ENCODE assay signal across 16 cellular contexts in genomic region chr10:30538086-30538485, GRCh38.
A peak's percentile ranks its signal among the peaks of the same experiment; 100 is the strongest.
DNase-seq lines count a peak whose midpoint lies in the region; ATAC-seq and TF ChIP-seq lines count a peak whose summit lies in the region.
"Had no signal": no experiment of that assay in that cellular context is flagged by ENCODE, and none has a peak within 500 bp of the region (broad histone marks: within the 10 kb centered on the region; RNA-seq: fewer than 3 reads in every experiment).

No MANE protein-coding gene starts in this region.

- H3K4me2 ChIP-seq in BLaER1 treated with 17β-estradiol and CSF1 and Interleukin-3, amounts not matched to agents 10 nM and 100 nM, result peak overlapping the region in 10 of 11 experiments; percentile 4 to 81 (median 51); a peak in 19 of 22 replicates
- H3K4me2 ChIP-seq in parathyroid adenoma (ENCODE audit: low read length), result no peak overlapping the region

- H3K4me3 Mint-ChIP-seq in activated naive CD8-positive, alpha-beta T cell treated with anti-CD3 and anti-CD28 coated beads, Interleukin-2, amount 50 U/mL, for 24 hours, result no peak overlapping the region
- H3K4me3 Mint-ChIP-seq: activated CD4-positive, alpha-beta memory T cell treated with anti-CD3 and anti-CD28 coated beads for 36 hours had no signal

- H2AFZ ChIP-seq in parathyroid adenoma, result peak overlapping the region; percentile 24

- peaks cover 17 to 94% (median 29%) of the 10 kb centered on the region in 10 experiments; a peak in 19 of 20 replicates for H3K4me1 ChIP-seq in BLaER1 treated with 17β-estradiol and CSF1 and Interleukin-3, amounts not matched to agents 10 nM and 100 nM
- peaks cover 7% of the 10 kb centered on the region for H3K4me1 ChIP-seq in parathyroid adenoma
- no peaks in the 10 kb centered on the region for H3K4me1 ChIP-seq in tibial artery

- H3K27ac ChIP-seq in BLaER1 treated with 17β-estradiol and CSF1 and Interleukin-3, amounts not matched to agents 10 nM and 100 nM, result peak overlapping the region in 4 of 11 experiments; percentile 52 to 68 (median 59); a peak in 7 of 22 replicates
- peak overlapping the region; percentile 74 for H3K27ac ChIP-seq in parathyroid adenoma
- H3K27ac ChIP-seq in tibial artery, result peak overlapping the region in 1 of 2 donors; percentile 11

- H3K27me3 ChIP-seq in BLaER1 treated with 17β-estradiol and CSF1 and Interleukin-3, amounts not matched to agents 10 nM and 100 nM, result no peaks in the 10 kb centered on the region
- H3K27me3 ChIP-seq in parathyroid adenoma (ENCODE audit: control insufficient read depth, insufficient read depth, low read length), result no peaks in the 10 kb centered on the region
- H3K27me3 ChIP-seq in tibial artery, result no peaks in the 10 kb centered on the region

- H3K9me3 Mint-ChIP-seq in activated naive CD8-positive, alpha-beta T cell treated with anti-CD3 and anti-CD28 coated beads, Interleukin-2, amount 50 U/mL, for 24 hours, result no peaks in the 10 kb centered on the region
- H3K9me3 Mint-ChIP-seq: activated CD4-positive, alpha-beta memory T cell treated with anti-CD3 and anti-CD28 coated beads for 36 hours had no signal

- intact Hi-C loops in tibial artery (cut with DNase I; ENCODE audit: low total_unique reads), result no loop called here

- no peaks in the 10 kb centered on the region for H3K9me3 ChIP-seq in BLaER1 treated with 17β-estradiol and CSF1 and Interleukin-3, amounts not matched to agents 10 nM and 100 nM (replicated peaks in 1 of 11)
- H3K9me3 ChIP-seq in parathyroid adenoma (ENCODE audit: control insufficient read depth, low read length) (no peaks in the 10 kb centered on the region), tibial artery (no peaks in the 10 kb centered on the region)

- peaks cover 26% of the 10 kb centered on the region for H3K4me1 Mint-ChIP-seq in activated naive CD8-positive, alpha-beta T cell treated with anti-CD3 and anti-CD28 coated beads, Interleukin-2, amount 50 U/mL, for 24 hours

- H3K4me3 ChIP-seq in BLaER1 treated with 17β-estradiol and CSF1 and Interleukin-3, amounts not matched to agents 10 nM and 100 nM, result no peak overlapping the region
- H3K4me3 ChIP-seq in epithelial cell of esophagus (ENCODE audit: low read length) (no peak overlapping the region), parathyroid adenoma (ENCODE audit: low read depth, low read length) (no peak overlapping the region), tibial artery (no peak overlapping the region)
- H3K4me3 ChIP-seq: GM12878 had no signal

- H3K27ac Mint-ChIP-seq in activated naive CD8-positive, alpha-beta T cell treated with anti-CD3 and anti-CD28 coated beads, Interleukin-2, amount 50 U/mL, for 24 hours, result no peak overlapping the region
- H3K27ac Mint-ChIP-seq: activated CD4-positive, alpha-beta memory T cell treated with anti-CD3 and anti-CD28 coated beads for 36 hours had no signal

- ATAC-seq in activated naive CD8-positive, alpha-beta T cell treated with anti-CD3 and anti-CD28 coated beads, Interleukin-2, amount 50 U/mL, for 24 hours, result no peak
- no peak for ATAC-seq in GM19463 (IDR thresholded peaks at IDR 0.05; ENCODE audit: unreplicated experiment)
- ATAC-seq: GM12878 had no signal

- H3K79me2 ChIP-seq in parathyroid adenoma, result no peaks in the 10 kb centered on the region

- no peaks in the 10 kb centered on the region for H4K20me1 ChIP-seq in BLaER1 treated with 17β-estradiol and CSF1 and Interleukin-3, amounts not matched to agents 10 nM and 100 nM

- H3K9ac ChIP-seq in BLaER1 treated with 17β-estradiol and CSF1 and Interleukin-3, amounts not matched to agents 10 nM and 100 nM, result peak overlapping the region in 1 of 11 experiments; percentile 54; a peak in 1 of 22 replicates
- no peak overlapping the region for H3K9ac ChIP-seq in parathyroid adenoma

- no peaks in the 10 kb centered on the region for H3K36me3 Mint-ChIP-seq in activated naive CD8-positive, alpha-beta T cell treated with anti-CD3 and anti-CD28 coated beads, Interleukin-2, amount 50 U/mL, for 24 hours (ENCODE audit: low read depth)
- H3K36me3 Mint-ChIP-seq: activated CD4-positive, alpha-beta memory T cell treated with anti-CD3 and anti-CD28 coated beads for 36 hours had no signal

- no peaks in the 10 kb centered on the region for H3K27me3 Mint-ChIP-seq in activated naive CD8-positive, alpha-beta T cell treated with anti-CD3 and anti-CD28 coated beads, Interleukin-2, amount 50 U/mL, for 24 hours
- H3K27me3 Mint-ChIP-seq: activated CD4-positive, alpha-beta memory T cell treated with anti-CD3 and anti-CD28 coated beads for 36 hours had no signal

- no peaks in the 10 kb centered on the region for H3K36me3 ChIP-seq in BLaER1 treated with 17β-estradiol and CSF1 and Interleukin-3, amounts not matched to agents 10 nM and 100 nM
- no peaks in the 10 kb centered on the region for H3K36me3 ChIP-seq in parathyroid adenoma (ENCODE audit: control insufficient read depth, insufficient read depth, low read length)
- H3K36me3 ChIP-seq in tibial artery, result no peaks in the 10 kb centered on the region

- peak; percentile 35 for DNase-seq in LoVo (ENCODE audit: low spot score)
- DNase-seq in epithelial cell of esophagus (ENCODE audit: low read depth), result peak; percentile 43
- DNase-seq in OCI-M1 (lab: John Stamatoyannopoulos, UW), result no peak
- no peak for DNase-seq in tibial artery
- no peak for DNase-seq in activated naive CD8-positive, alpha-beta T cell treated with anti-CD3 and anti-CD28 coated beads, Interleukin-2, amount 50 U/mL, for 24 hours
- DNase-seq: activated CD4-positive, alpha-beta memory T cell treated with anti-CD3 and anti-CD28 coated beads for 36 hours; AML-193; aorta; DMS79 treated with DMSO at 0.1 percent for 48 hours; NCI-H2029 treated with DMSO at 0.1 percent for 48 hours; occipital lobe; stimulated activated CD4-positive, alpha-beta T cell treated with anti-CD3 and anti-CD28 coated beads, Interleukin-15, amount 100 ng/mL, for 24 hours had no signal

- TF ChIP-seq CTCF in epithelial cell of esophagus (IDR thresholded peaks at IDR 0.05; ENCODE audit: insufficient read depth, low read depth, low read length, missing control alignments), result no peak
- TF ChIP-seq CTCF in parathyroid adenoma (IDR thresholded peaks at IDR 0.05), result no peak
- no peak for TF ChIP-seq CTCF in tibial artery (IDR thresholded peaks at IDR 0.05)

Comparison
In these comparisons a context has a peak if more than half of its experiments do, and no peak if none do; other contexts are left out.
1. DNase-seq: peak in LoVo (single experiment) and epithelial cell of esophagus (single experiment); none in OCI-M1 (single experiment), tibial artery (0 of 2) and activated naive CD8-positive, alpha-beta T cell treated with anti-CD3 and anti-CD28 coated beads, Interleukin-2, amount 50 U/mL, for 24 hours (single experiment).